Comparison of ENCODE assay signal across 1 cellular context in the genomic region with DNA sequence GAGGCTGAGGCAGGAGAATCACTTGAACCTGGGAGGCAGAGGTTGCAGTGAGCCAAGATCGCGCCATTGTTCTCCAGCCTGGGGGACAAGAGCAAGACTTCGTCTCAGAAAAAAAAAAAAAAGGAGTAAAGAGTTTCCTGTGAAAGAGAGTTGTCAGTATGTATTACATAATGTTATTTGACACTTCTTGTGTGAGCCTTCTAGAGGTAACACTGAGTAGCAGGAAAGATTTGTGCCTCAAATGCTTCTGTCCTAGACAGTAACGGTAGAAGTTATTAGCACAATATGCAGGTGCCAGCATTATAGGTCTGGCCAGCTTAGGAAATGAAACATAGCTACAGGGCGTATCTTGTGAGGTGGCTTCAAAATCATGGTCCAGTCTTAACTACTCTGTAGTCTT.
TF ChIP-seq lines count a peak whose summit lies in the region.

No MANE protein-coding gene starts in this region.

TF ChIP-seq in WTC11, 78 proteins besides CTCF, POLR2A, EP300 and RAD21 (continued from another document):
- TF ChIP-seq, protein P1, sequence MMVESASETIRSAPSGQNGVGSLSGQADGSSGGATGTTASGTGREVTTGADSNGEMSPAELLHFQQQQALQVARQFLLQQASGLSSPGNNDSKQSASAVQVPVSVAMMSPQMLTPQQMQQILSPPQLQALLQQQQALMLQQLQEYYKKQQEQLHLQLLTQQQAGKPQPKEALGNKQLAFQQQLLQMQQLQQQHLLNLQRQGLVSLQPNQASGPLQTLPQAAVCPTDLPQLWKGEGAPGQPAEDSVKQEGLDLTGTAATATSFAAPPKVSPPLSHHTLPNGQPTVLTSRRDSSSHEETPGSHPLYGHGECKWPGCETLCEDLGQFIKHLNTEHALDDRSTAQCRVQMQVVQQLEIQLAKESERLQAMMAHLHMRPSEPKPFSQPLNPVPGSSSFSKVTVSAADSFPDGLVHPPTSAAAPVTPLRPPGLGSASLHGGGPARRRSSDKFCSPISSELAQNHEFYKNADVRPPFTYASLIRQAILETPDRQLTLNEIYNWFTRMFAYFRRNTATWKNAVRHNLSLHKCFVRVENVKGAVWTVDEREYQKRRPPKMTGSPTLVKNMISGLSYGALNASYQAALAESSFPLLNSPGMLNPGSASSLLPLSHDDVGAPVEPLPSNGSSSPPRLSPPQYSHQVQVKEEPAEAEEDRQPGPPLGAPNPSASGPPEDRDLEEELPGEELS (CRISPR knock-in tag; IDR thresholded peaks at IDR 0.05): no peak
